Comparison of ENCODE assay signal across 24 cellular contexts in genomic region chr12:115335048-115335447, GRCh38.
DNase-seq lines count a peak whose midpoint lies in the region; ATAC-seq and TF ChIP-seq lines count a peak whose summit lies in the region.
"Had no signal": no experiment of that assay in that cellular context is flagged by ENCODE, and none has a peak within 500 bp of the region (broad histone marks: within the 10 kb centered on the region; RNA-seq: fewer than 3 reads in every experiment).

No MANE protein-coding gene starts in this region.

- H3K27ac ChIP-seq in adipose tissue (ENCODE audit: low read depth, low read length): peak overlapping the region; percentile 49
- H3K27ac ChIP-seq in right cardiac atrium (ENCODE audit: low read length): peak overlapping the region; percentile 47
- peak overlapping the region; percentile 41 for H3K27ac ChIP-seq in skeletal muscle tissue (ENCODE audit: low read depth, low read length)
- peak overlapping the region in 1 of 4 donors; percentile 4 for H3K27ac ChIP-seq in gastroesophageal sphincter
- H3K27ac ChIP-seq in naive thymus-derived CD4-positive, alpha-beta T cell (ENCODE audit: low read depth, low read length): no peak overlapping the region
- H3K27ac ChIP-seq: BLaER1 treated with 17β-estradiol and CSF1 and Interleukin-3, amounts not matched to agents 10 nM and 100 nM had no signal

- no peak for TF ChIP-seq CTCF in gastroesophageal sphincter (IDR thresholded peaks at IDR 0.05)

- no peaks in the 10 kb centered on the region for H3K4me1 Mint-ChIP-seq in naive thymus-derived CD4-positive, alpha-beta T cell

- 43 to 57% (median 47%) methylated on average over 2 of the region's 2 CpGs for WGBS in adipose tissue, 3 donors
- 63% methylated on average over 2 of the region's 2 CpGs for WGBS in right cardiac atrium
- WGBS in gastroesophageal sphincter (ENCODE audit: low coverage in 1 of 2), 2 donors: 50 to 75% methylated on average over 1 to 2 of the region's 2 CpGs

- intact Hi-C loops in Right ventricle myocardium superior (cut with DNase I) (no loop called here), right cardiac atrium (cut with DNase I) (no loop called here)
- intact Hi-C loops in naive thymus-derived CD4-positive, alpha-beta T cell (cut with micrococcal nuclease): no loop called here

- H3K9ac ChIP-seq in skeletal muscle tissue (ENCODE audit: low read depth in 1 of 3, low read length in 3 of 3): no peak overlapping the region
- H3K9ac ChIP-seq: BLaER1 treated with 17β-estradiol and CSF1 and Interleukin-3, amounts not matched to agents 10 nM and 100 nM had no signal

- CTCF ChIA-PET in naive thymus-derived CD4-positive, alpha-beta T cell (lab: Charles Lee): no interaction called here

- no peaks in the 10 kb centered on the region for H3K27me3 Mint-ChIP-seq in naive thymus-derived CD4-positive, alpha-beta T cell
- H3K27me3 Mint-ChIP-seq: CD4-positive, alpha-beta T cell had no signal

- no peak overlapping the region for H3K4me3 Mint-ChIP-seq in naive thymus-derived CD4-positive, alpha-beta T cell
- H3K4me3 Mint-ChIP-seq: CD4-positive, alpha-beta T cell had no signal

- peaks cover 0 to 6% (median 1%) of the 10 kb centered on the region in 11 donors for H3K9me3 Mint-ChIP-seq in naive thymus-derived CD4-positive, alpha-beta T cell

- H3K36me3 ChIP-seq in skeletal muscle tissue (ENCODE audit: control insufficient read depth in 3 of 3, insufficient read depth in 3 of 3, low read length in 3 of 3) (no peaks in the 10 kb centered on the region), gastroesophageal sphincter (no peaks in the 10 kb centered on the region)
- no peaks in the 10 kb centered on the region for H3K36me3 ChIP-seq in naive thymus-derived CD4-positive, alpha-beta T cell (ENCODE audit: control insufficient read depth in 2 of 3, insufficient read depth in 3 of 3, low read length in 3 of 3)
- H3K36me3 ChIP-seq: BLaER1 treated with 17β-estradiol and CSF1 and Interleukin-3, amounts not matched to agents 10 nM and 100 nM had no signal

- POLR2A ChIA-PET in naive thymus-derived CD4-positive, alpha-beta T cell (lab: Charles Lee): no interaction called here

- H3K27me3 ChIP-seq in right cardiac atrium (ENCODE audit: control insufficient read depth, insufficient read depth) (no peaks in the 10 kb centered on the region), skeletal muscle tissue (ENCODE audit: control insufficient read depth in 3 of 3, insufficient read depth in 3 of 3, low read length in 3 of 3) (no peaks in the 10 kb centered on the region), gastroesophageal sphincter (peaks cover 5% of the 10 kb centered on the region)
- no peaks in the 10 kb centered on the region for H3K27me3 ChIP-seq in naive thymus-derived CD4-positive, alpha-beta T cell (ENCODE audit: control insufficient read depth in 2 of 2, insufficient read depth in 2 of 2, low read length in 2 of 2)
- H3K27me3 ChIP-seq: BLaER1 treated with 17β-estradiol and CSF1 and Interleukin-3, amounts not matched to agents 10 nM and 100 nM had no signal

- no peak for TF ChIP-seq POLR2A in gastroesophageal sphincter (IDR thresholded peaks at IDR 0.05)

- H3K4me3 ChIP-seq in right cardiac atrium (ENCODE audit: low read length) (no peak overlapping the region), skeletal muscle tissue (ENCODE audit: low read length in 3 of 3) (peak overlapping the region in 1 of 3 donors; percentile 35), gastroesophageal sphincter (no peak overlapping the region)
- H3K4me3 ChIP-seq in naive thymus-derived CD4-positive, alpha-beta T cell (ENCODE audit: low read length): no peak overlapping the region
- H3K4me3 ChIP-seq: BLaER1 treated with 17β-estradiol and CSF1 and Interleukin-3, amounts not matched to agents 10 nM and 100 nM had no signal

- ATAC-seq in Right ventricle myocardium superior (ENCODE audit: poor library complexity) (peak; percentile 74), right cardiac atrium (no peak), GM19023 (IDR thresholded peaks at IDR 0.05; ENCODE audit: unreplicated experiment) (no peak), gastroesophageal sphincter (no peak), HG02588 (IDR thresholded peaks at IDR 0.05; ENCODE audit: unreplicated experiment) (no peak)
- ATAC-seq in naive thymus-derived CD4-positive, alpha-beta T cell: no peak
- ATAC-seq: PC-3 had no signal

- no peak for TF ChIP-seq EP300 in gastroesophageal sphincter (IDR thresholded peaks at IDR 0.05)

- no peaks in the 10 kb centered on the region for H3K36me3 Mint-ChIP-seq in naive thymus-derived CD4-positive, alpha-beta T cell

- H3K4me1 ChIP-seq in right cardiac atrium (ENCODE audit: control insufficient read depth, insufficient read depth, low read length) (peaks cover 7% of the 10 kb centered on the region), skeletal muscle tissue (ENCODE audit: control insufficient read depth in 3 of 3, insufficient read depth in 3 of 3, low read length in 3 of 3) (peaks cover 16 to 24% (median 17%) of the 10 kb centered on the region in 3 donors), gastroesophageal sphincter (peaks cover 0 to 17% (median 6%) of the 10 kb centered on the region in 3 donors)
- H3K4me1 ChIP-seq in naive thymus-derived CD4-positive, alpha-beta T cell (ENCODE audit: control insufficient read depth in 2 of 2, insufficient read depth in 2 of 2, low read length in 2 of 2): no peaks in the 10 kb centered on the region

- H3K27ac Mint-ChIP-seq in naive thymus-derived CD4-positive, alpha-beta T cell: no peak overlapping the region
- H3K27ac Mint-ChIP-seq: CD4-positive, alpha-beta T cell had no signal

- DNase-seq in Right ventricle myocardium superior (peak; percentile 58), right cardiac atrium (peak; percentile 32 to 60 (median 51))
- DNase-seq in naive thymus-derived CD4-positive, alpha-beta T cell: no peak
- DNase-seq: AML-193; CD4-positive, alpha-beta T cell; DMS53; H7; KBM-7; MV-4-11; NCI-H1105; NCI-H1436 treated with DMSO at 0.1 percent for 48 hours; NCI-H187 treated with DMSO at 0.1 percent for 48 hours; NCI-H2107; NCI-H446; NCI-H524 treated with DMSO at 0.1 percent for 48 hours; NK-92 treated with Interleukin-12 subunit alpha and Interleukin-12 subunit beta, amount 100 ng/mL, for 24 hours; PC-3; SHP77 had no signal

- no peaks in the 10 kb centered on the region for H3K9me3 ChIP-seq in right cardiac atrium (ENCODE audit: control insufficient read depth, low read length)
- no peaks in the 10 kb centered on the region for H3K9me3 ChIP-seq in skeletal muscle tissue (ENCODE audit: control insufficient read depth in 3 of 3, low read length in 3 of 3)
- H3K9me3 ChIP-seq in gastroesophageal sphincter: no peaks in the 10 kb centered on the region
- H3K9me3 ChIP-seq in naive thymus-derived CD4-positive, alpha-beta T cell (ENCODE audit: control insufficient read depth in 2 of 3, low read length in 3 of 3): no peaks in the 10 kb centered on the region
- H3K9me3 ChIP-seq: BLaER1 treated with 17β-estradiol and CSF1 and Interleukin-3, amounts not matched to agents 10 nM and 100 nM had no signal

Comparison
In these comparisons a context has a peak if more than half of its experiments do, and no peak if none do; other contexts are left out.
1. DNase-seq: peak in Right ventricle myocardium superior (single experiment) and right cardiac atrium (3 of 3); none in naive thymus-derived CD4-positive, alpha-beta T cell (0 of 9).